In the genomic region with DNA sequence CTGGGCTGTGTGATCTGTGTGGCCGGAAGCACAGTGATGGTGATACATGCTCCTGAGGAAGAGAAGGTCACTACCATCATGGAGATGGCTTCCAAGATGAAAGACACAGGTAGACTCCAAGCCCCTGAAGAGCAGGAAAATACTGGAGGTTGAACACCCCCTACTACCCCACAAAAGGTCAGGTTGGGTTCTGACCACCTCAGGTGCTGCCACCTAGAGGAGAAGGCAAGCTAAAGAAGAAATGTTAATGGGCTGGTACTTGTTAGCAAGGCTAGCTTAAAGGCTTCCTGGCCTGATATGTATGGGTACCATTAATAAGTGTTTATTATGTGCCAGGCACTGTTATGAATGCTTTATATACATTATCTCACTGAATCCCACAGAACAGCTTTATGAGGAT, we compare ENCODE assay signal across 9 cellular contexts. TPM values are rescaled to one million over a fixed set of nuclear protein-coding genes. Genes with fewer than 3 reads are reported as not detected.
DNase-seq lines count a peak whose midpoint lies in the region; ATAC-seq, FAIRE-seq and TF ChIP-seq lines count a peak whose summit lies in the region.
"Had no signal": no experiment of that assay in that cellular context is flagged by ENCODE, and none has a peak within 500 bp of the region (broad histone marks: within the 10 kb centered on the region; RNA-seq: fewer than 3 reads in every experiment).

No MANE protein-coding gene starts in this region.

- H3K36me3 Mint-ChIP-seq in activated T-cell treated with anti-CD3 and anti-CD28 coated beads, Interleukin-2, amount 50 U/mL, for 72 hours (ENCODE audit: insufficient read depth in 2 of 2): peaks cover 5 to 6% of the 10 kb centered on the region in 2 donors
- H3K36me3 Mint-ChIP-seq: CD4-positive, CD25-positive, alpha-beta regulatory T cell had no signal

- peak; percentile 15 for DNase-seq in NCI-H1436 (lab: John Stamatoyannopoulos, UW)
- DNase-seq in NCI-H1436 treated with DMSO at 0.1 percent for 48 hours (lab: John Stamatoyannopoulos, UW): no peak
- peak; percentile 35 for DNase-seq in HTR-8/SVneo (ENCODE audit: insufficient read length, low spot score)
- DNase-seq in activated T-cell treated with anti-CD3 and anti-CD28 coated beads, Interleukin-2, amount 50 U/mL, for 72 hours: peak; percentile 34 to 38
- no peak for DNase-seq in kidney epithelial cell (ENCODE audit: low read depth)
- DNase-seq in globus pallidus (ENCODE audit: low spot score): no peak
- no peak for DNase-seq in hepatic stellate cell (ENCODE audit: low spot score)

- H3K4me3 Mint-ChIP-seq in activated T-cell treated with anti-CD3 and anti-CD28 coated beads, Interleukin-2, amount 50 U/mL, for 72 hours: no peak overlapping the region
- H3K4me3 Mint-ChIP-seq: CD4-positive, CD25-positive, alpha-beta regulatory T cell had no signal

- no peaks in the 10 kb centered on the region for H3K9me3 Mint-ChIP-seq in activated T-cell treated with anti-CD3 and anti-CD28 coated beads, Interleukin-2, amount 50 U/mL, for 72 hours
- H3K9me3 Mint-ChIP-seq: CD4-positive, CD25-positive, alpha-beta regulatory T cell had no signal

- H3K27me3 Mint-ChIP-seq in activated T-cell treated with anti-CD3 and anti-CD28 coated beads, Interleukin-2, amount 50 U/mL, for 72 hours (ENCODE audit: low read depth): no peaks in the 10 kb centered on the region
- H3K27me3 Mint-ChIP-seq: CD4-positive, CD25-positive, alpha-beta regulatory T cell had no signal

- peak; percentile 52 for TF ChIP-seq CTCF in kidney epithelial cell (IDR thresholded peaks at IDR 0.05; ENCODE audit: insufficient read depth, low read length, poor library complexity, severe bottlenecking)

- peak; percentile 58 for FAIRE-seq in HTR-8/SVneo (lab: Jason Lieb, UNC)

- H3K4me1 Mint-ChIP-seq in activated T-cell treated with anti-CD3 and anti-CD28 coated beads, Interleukin-2, amount 50 U/mL, for 72 hours (ENCODE audit: low read depth): no peaks in the 10 kb centered on the region

- peak in 1 of 2 donors; percentile 52 for ATAC-seq in activated T-cell treated with anti-CD3 and anti-CD28 coated beads, Interleukin-2, amount 50 U/mL, for 72 hours (replicated peaks in 1 of 2)
- no peak for ATAC-seq in GM19467 (IDR thresholded peaks at IDR 0.05; ENCODE audit: unreplicated experiment)

- H3K4me3 ChIP-seq in kidney epithelial cell (ENCODE audit: low read depth, low read length): no peak overlapping the region

- no peaks in the 10 kb centered on the region for H3K36me3 ChIP-seq in kidney epithelial cell (ENCODE audit: control insufficient read depth, insufficient read depth, low read length)

- H3K27me3 ChIP-seq in kidney epithelial cell (ENCODE audit: control insufficient read depth, insufficient read depth, low read length): no peaks in the 10 kb centered on the region

- H3K27ac Mint-ChIP-seq in activated T-cell treated with anti-CD3 and anti-CD28 coated beads, Interleukin-2, amount 50 U/mL, for 72 hours: no peak overlapping the region
- H3K27ac Mint-ChIP-seq: CD4-positive, CD25-positive, alpha-beta regulatory T cell had no signal

RNA-seq across cellular contexts. Expression of a gene that starts 11.7 kb away (rescaled TPM):
- 1 to 10 TPM; 3.1 to 5.9 TPM for total RNA-seq in activated T-cell treated with anti-CD3 and anti-CD28 coated beads, Interleukin-2, amount 50 U/mL, for 72 hours
- 22.7 and 30.5 TPM in 2 replicates for total RNA-seq in kidney epithelial cell

Comparison
In these comparisons a context has a peak if more than half of its experiments do, and no peak if none do; other contexts are left out.
1. DNase-seq: peak in NCI-H1436 (single experiment), HTR-8/SVneo (single experiment) and activated T-cell treated with anti-CD3 and anti-CD28 coated beads, Interleukin-2, amount 50 U/mL, for 72 hours (2 of 2); none in NCI-H1436 treated with DMSO at 0.1 percent for 48 hours (single experiment), kidney epithelial cell (single experiment), globus pallidus (single experiment) and hepatic stellate cell (single experiment).